20 cellular contexts compared by ENCODE assay signal in the genomic region with DNA sequence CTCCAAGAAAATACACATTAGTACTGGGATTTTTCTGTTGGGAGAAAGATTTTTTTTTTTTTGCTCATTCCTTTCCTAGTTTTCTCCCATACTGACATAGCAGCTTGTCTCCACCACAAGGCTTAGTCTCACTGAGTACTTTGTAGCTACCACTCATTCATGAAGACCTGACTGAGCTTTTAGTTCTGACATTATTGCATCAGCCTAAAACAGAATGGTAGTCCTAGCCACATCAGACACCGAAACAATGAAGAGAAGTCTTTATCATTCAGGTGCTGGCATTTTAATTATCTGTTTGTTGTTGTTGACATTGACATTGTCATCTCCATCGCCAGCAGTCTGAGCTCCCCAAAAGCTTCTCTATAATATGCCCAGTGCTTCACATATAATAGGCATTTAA. TPM values are rescaled to one million over a fixed set of nuclear protein-coding genes. Genes with fewer than 3 reads are reported as not detected.
A peak's percentile ranks its signal among the peaks of the same experiment; 100 is the strongest.
DNase-seq lines count a peak whose midpoint lies in the region; ATAC-seq, FAIRE-seq and TF ChIP-seq lines count a peak whose summit lies in the region.
"Had no signal": no experiment of that assay in that cellular context is flagged by ENCODE, and none has a peak within 500 bp of the region (broad histone marks: within the 10 kb centered on the region; RNA-seq: fewer than 3 reads in every experiment).

No MANE protein-coding gene starts in this region.

- H2BK20ac ChIP-seq in H1 (ENCODE audit: low read length), result no peak overlapping the region

- peak overlapping the region; percentile 34; the same call in 1 of the 2 replicates for H2AFZ ChIP-seq in GM23338
- H2AFZ ChIP-seq in H1 (ENCODE audit: low read length), result peak overlapping the region; percentile 33; the same call in 1 of the 2 replicates

- no peak overlapping the region for H3K23ac ChIP-seq in H1 (ENCODE audit: insufficient read length)

- H3K4me3 Mint-ChIP-seq in GM23338, result no peak overlapping the region
- H3K4me3 Mint-ChIP-seq: H9 had no signal

- H3K79me1 ChIP-seq in H1 (ENCODE audit: low read depth, low read length), result no peaks in the 10 kb centered on the region

- H3K56ac ChIP-seq in H1 (replicated peaks; ENCODE audit: insufficient read length, low read depth, low read length), result no peak overlapping the region

- H3F3A ChIP-seq in GM23338 (replicated peaks; ENCODE audit: low read depth), result no peaks in the 10 kb centered on the region

- H3K79me2 ChIP-seq in GM23338 (replicated peaks; ENCODE audit: insufficient read depth) (no peaks in the 10 kb centered on the region), H1 (ENCODE audit: control insufficient read depth in 1 of 2, insufficient read depth in 2 of 2, low read length in 2 of 2) (no peaks in the 10 kb centered on the region)

- H2BK5ac ChIP-seq in H1 (ENCODE audit: low read depth, low read length), result no peak overlapping the region

- no peaks in the 10 kb centered on the region for H3K9me3 ChIP-seq in H1 (ENCODE audit: insufficient read depth in 2 of 2, low read depth in 1 of 2, low read length in 1 of 2)
- no peaks in the 10 kb centered on the region for H3K9me3 ChIP-seq in BE2C
- H3K9me3 ChIP-seq: A549 had no signal

- H3K9ac ChIP-seq in H1 (replicated peaks in 1 of 4; ENCODE audit: extremely low read depth in 1 of 4, low read depth in 3 of 4, low read length in 3 of 4), result no peak overlapping the region

- H3K23me2 ChIP-seq in H1 (ENCODE audit: low read depth, low read length), result no peaks in the 10 kb centered on the region; the same call in 1 of the 2 replicates

- H3K9me3 Mint-ChIP-seq in GM23338, result no peaks in the 10 kb centered on the region
- H3K9me3 Mint-ChIP-seq: H9 had no signal

- no peak overlapping the region for H3K4ac ChIP-seq in H1 (replicated peaks; ENCODE audit: insufficient read length, low read depth, low read length)

- H3K9me2 ChIP-seq in GM23338 (ENCODE audit: insufficient read depth), result no peaks in the 10 kb centered on the region; the same call in 1 of the 2 replicates

- no peak for TF ChIP-seq RAD21 in H1 (IDR thresholded peaks at IDR 0.05 in 1 of 2, conservative IDR thresholded peaks at IDR 0.05 in 1 of 2; ENCODE audit: low read depth in 2 of 2, low read length in 2 of 2)

- no peak overlapping the region for H3K14ac ChIP-seq in H1 (ENCODE audit: insufficient read length)

- H3K4me3 ChIP-seq in GM23338, result no peak overlapping the region
- no peak overlapping the region for H3K4me3 ChIP-seq in H1 (ENCODE audit: extremely low read depth in 1 of 4, insufficient read depth in 2 of 4, low read depth in 3 of 4, low read length in 4 of 4)
- no peak overlapping the region for H3K4me3 ChIP-seq in BE2C (ENCODE audit: low read depth, low read length)
- H3K4me3 ChIP-seq: A549 had no signal

- H2AK5ac ChIP-seq in H1 (ENCODE audit: low read depth, low read length), result no peak overlapping the region

- no peak overlapping the region for H4K5ac ChIP-seq in H1 (ENCODE audit: insufficient read length, low read depth, low read length)

- H2BK120ac ChIP-seq in H1 (replicated peaks; ENCODE audit: low read depth, low read length), result no peak overlapping the region

- H4K20me1 ChIP-seq in GM23338 (replicated peaks; ENCODE audit: insufficient read depth) (no peaks in the 10 kb centered on the region), H1 (replicated peaks in 1 of 2; ENCODE audit: control insufficient read depth in 1 of 2, insufficient read depth in 2 of 2, low read length in 2 of 2) (no peaks in the 10 kb centered on the region)

- WGBS in H1 (ENCODE audit: extremely low coverage in 1 of 2, insufficient coverage in 1 of 2, insufficient read length in 1 of 2, insufficient replicate concordance in 2 of 2, low coverage in 1 of 2, low lambda C conversion rate in 2 of 2, missing lambda C conversion rate in 1 of 2), 2 experiments, result 88% methylated on average over 2 of the region's 2 CpGs; no CpG with 5 or more reads in 1 of the 2 experiments

- POLR2A ChIA-PET in H1 (lab: Charles Lee; ENCODE audit: partially characterized antibody), result no interaction called here

- no peaks in the 10 kb centered on the region for H3K36me3 Mint-ChIP-seq in GM23338 (ENCODE audit: low read depth)
- H3K36me3 Mint-ChIP-seq: CD4-positive, alpha-beta memory T cell had no signal

- TF ChIP-seq POLR2A in H1 (IDR thresholded peaks at IDR 0.05; ENCODE audit: control extremely low read depth in 1 of 2, low read depth in 2 of 2, low read length in 2 of 2), result no peak

- no peak for TF ChIP-seq EP300 in H1 (IDR thresholded peaks at IDR 0.05; ENCODE audit: borderline replicate concordance in 1 of 2, low read depth in 2 of 2, low read length in 2 of 2)

- no peak overlapping the region for H3K27ac ChIP-seq in GM23338 (ENCODE audit: low read depth)
- H3K27ac ChIP-seq in H1 (ENCODE audit: low read depth, low read length), result no peak overlapping the region
- H3K27ac ChIP-seq: A549 had no signal

- H3K4me1 ChIP-seq in GM23338 (ENCODE audit: insufficient read depth) (0 out of 2 replicates have a peak, but pooled peaks cover 5% of the 10 kb centered on the region), H1 (replicated peaks in 1 of 4; ENCODE audit: control insufficient read depth in 3 of 4, insufficient read depth in 4 of 4, low read length in 3 of 4) (no peaks in the 10 kb centered on the region), BE2C (no peaks in the 10 kb centered on the region)
- H3K4me1 ChIP-seq: A549 had no signal

- no peak overlapping the region for H2BK12ac ChIP-seq in H1 (ENCODE audit: low read depth, low read length)

- TF ChIP-seq CTCF in GM23338 (conservative IDR thresholded peaks at IDR 0.05; ENCODE audit: low read depth in 2 of 2) (no peak), H1 (IDR thresholded peaks at IDR 0.05; ENCODE audit: control extremely low read depth in 1 of 3, insufficient read depth in 1 of 3, low read depth in 1 of 3, low read length in 3 of 3) (no peak), BE2C (IDR thresholded peaks at IDR 0.05; ENCODE audit: low read depth, low read length) (no peak)

- DNase-seq in GM23338 (ENCODE audit: low spot score), result no peak
- DNase-seq in SW480 (ENCODE audit: low spot score), result peak; percentile 33
- no peak for DNase-seq in H1 (ENCODE audit: low read depth in 1 of 2, low spot score in 2 of 2)
- no peak for DNase-seq in stimulated activated CD8-positive, alpha-beta memory T cell treated with anti-CD3 and anti-CD28 coated beads, Interleukin-4, amount 100 ng/mL, for 48 hours
- DNase-seq in BE2C, result no peak
- DNase-seq in activated CD4-positive, alpha-beta T cell treated with anti-CD3 and anti-CD28 coated beads, Interleukin-2, amount 50 U/mL, for 1 hour, result no peak
- DNase-seq: 8988T; ACHN; AML-193; C1 segment of cervical spinal cord; Calu3; CD4-positive, alpha-beta memory T cell; COR-L47; DMS53; DMS79 treated with DMSO at 0.1 percent for 48 hours; GF-D8; H9 had no signal

- CTCF ChIA-PET in H1 (lab: Charles Lee; ENCODE audit: partially characterized antibody), result interaction anchor here (0.6 to 1.9 kb wide), 3 partner anchors 9 to 775 kb away, joined by 3 to 4 read pairs (median 3); no protein-coding TSS in a partner anchor

- H3K18ac ChIP-seq in H1 (ENCODE audit: extremely low read depth, low read length), result no peak overlapping the region

- H3K4me2 ChIP-seq in GM23338 (no peak overlapping the region), H1 (ENCODE audit: insufficient read depth in 1 of 2, low read depth in 2 of 2, low read length in 2 of 2) (no peak overlapping the region)
- H3K4me2 ChIP-seq: A549 had no signal

- no peak overlapping the region for H4K8ac ChIP-seq in H1 (ENCODE audit: extremely low read depth, insufficient read depth, low read length)

- H4K91ac ChIP-seq in H1 (replicated peaks; ENCODE audit: insufficient read length, low read length), result no peak overlapping the region

- H2BK15ac ChIP-seq in H1 (ENCODE audit: low read length), result no peak overlapping the region

- no peak overlapping the region for H3K27ac Mint-ChIP-seq in GM23338
- H3K27ac Mint-ChIP-seq: CD4-positive, alpha-beta memory T cell; H9 had no signal

- ATAC-seq in GM23338, result no peak
- ATAC-seq: A549, HCT116 had no signal

- H3K27me3 ChIP-seq in GM23338 (ENCODE audit: insufficient read depth) (no peaks in the 10 kb centered on the region), H1 (replicated peaks in 1 of 4; ENCODE audit: control insufficient read depth in 3 of 4, extremely low read depth in 1 of 4, insufficient read depth in 3 of 4, low read length in 3 of 4) (no peaks in the 10 kb centered on the region), BE2C (no peaks in the 10 kb centered on the region)

- no peaks in the 10 kb centered on the region for H3K27me3 Mint-ChIP-seq in GM23338 (ENCODE audit: insufficient read depth, low read depth, poor library complexity)

- H3K36me3 ChIP-seq in GM23338 (ENCODE audit: insufficient read depth), result no peaks in the 10 kb centered on the region
- H3K36me3 ChIP-seq in H1 (ENCODE audit: control insufficient read depth in 2 of 4, insufficient read depth in 4 of 4, low read length in 3 of 4), result no peaks in the 10 kb centered on the region
- H3K36me3 ChIP-seq in BE2C, result no peaks in the 10 kb centered on the region

- no peaks in the 10 kb centered on the region for H3K4me1 Mint-ChIP-seq in GM23338
- H3K4me1 Mint-ChIP-seq: CD4-positive, alpha-beta memory T cell had no signal

- FAIRE-seq in H1 (lab: Jason Lieb, UNC), result no peak
- FAIRE-seq: A549 had no signal

TF ChIP-seq in GM23338, 12 proteins besides CTCF, POLR2A, EP300 and RAD21 (continues in another document):
- TF ChIP-seq EZH2 (IDR thresholded peaks at IDR 0.05; ENCODE audit: low read depth, unreplicated experiment) (no peak), NANOG (IDR thresholded peaks at IDR 0.05; ENCODE audit: borderline replicate concordance) (no peak), EZH2phosphoT487 (IDR thresholded peaks at IDR 0.05; ENCODE audit: unreplicated experiment) (no peak)

TF ChIP-seq in H1, 55 proteins besides CTCF, POLR2A, EP300 and RAD21 (continues in another document):
- TF ChIP-seq GABPA (IDR thresholded peaks at IDR 0.05; ENCODE audit: borderline replicate concordance, insufficient read depth, low read length) (no peak), CEBPB (IDR thresholded peaks at IDR 0.05; ENCODE audit: low read depth, low read length) (0 out of 2 replicates have a peak, but pooled peaks have one; percentile 20), CHD2 (IDR thresholded peaks at IDR 0.05; ENCODE audit: low read length) (no peak), SP4 (IDR thresholded peaks at IDR 0.05; ENCODE audit: low read length) (no peak)

RNA-seq across cellular contexts. Expression of gene C1orf21, which starts 21.1 kb away (rescaled TPM):
- 28.0 and 34.2 TPM in 2 replicates for total RNA-seq in GM23338 (2014; rRNA removed; shearing (Covaris generic))
- polyA plus RNA-seq in GM23338 (2016; fragmentation: Nextera tagmentation; extraction: Ambion mirVana) (38.1 and 40.4 TPM in 2 replicates), H1 (2011; rRNA removed) (6.8 and 16.6 TPM in 2 replicates)
- 49.9 and 51.0 TPM in 2 replicates for total RNA-seq in H1 (2021; fragmentation: NEBNext Ultra II Directional; extraction: Animal tissue kit (Norgen Biotek cat#: 25700))
- 19.0 TPM for polyA plus RNA-seq in H1 (2011; cell fraction: cytosol; rRNA removed)
- polyA plus RNA-seq in H1 (2011; cell fraction: nucleus; rRNA removed), result 7.3 TPM
- 18.5 to 48.8 TPM (median 20.0 TPM) in 4 replicates for polyA plus RNA-seq in H1 (2012, experiment 1 of 2)
- polyA plus RNA-seq in H1 (2012, experiment 2 of 2), result 18.8 TPM
- polyA plus RNA-seq in H1 (2013, experiment 1 of 2), result 19.4 TPM
- polyA plus RNA-seq in H1 (2013, experiment 2 of 2), result 20.5 TPM
- 11.8 and 12.2 TPM in 2 replicates for polyA minus RNA-seq in H1 (2011; rRNA and poly(A)+ RNA removed)
- polyA minus RNA-seq in H1 (2011; cell fraction: cytosol; rRNA and poly(A)+ RNA removed), result 5.5 TPM
- 14.9 TPM for polyA minus RNA-seq in H1 (2011; cell fraction: nucleus; rRNA and poly(A)+ RNA removed)
- polyA plus RNA-seq in BE2C (2012; ENCODE audit: insufficient read depth, insufficient read length, low read depth), result 58.9 TPM
- total RNA-seq: G401 had no signal
